Comparison of ENCODE assay signal across 13 cellular contexts in genomic region chr7:149692557-149692982, GRCh38.
DNase-seq lines count a peak whose midpoint lies in the region; ATAC-seq and TF ChIP-seq lines count a peak whose summit lies in the region.
"Had no signal": no experiment of that assay in that cellular context is flagged by ENCODE, and none has a peak within 500 bp of the region (broad histone marks: within the 10 kb centered on the region; RNA-seq: fewer than 3 reads in every experiment).

No MANE protein-coding gene starts in this region.

- H3K27me3 Mint-ChIP-seq in chondrocyte (ENCODE audit: low read depth): peaks cover 29% of the 10 kb centered on the region
- H3K27me3 Mint-ChIP-seq in stimulated activated naive CD8-positive, alpha-beta T cell treated with anti-CD3 and anti-CD28 coated beads, Interleukin-15, amount 100 ng/mL, for 72 hours: peaks cover 77% of the 10 kb centered on the region

- no peak overlapping the region for H3K4me2 ChIP-seq in MM.1S (ENCODE audit: low read depth, low read length)

- no peaks in the 10 kb centered on the region for H4K20me1 ChIP-seq in MM.1S (ENCODE audit: insufficient read depth, low read length)

- no peaks in the 10 kb centered on the region for H3K36me3 ChIP-seq in MM.1S (replicated peaks; ENCODE audit: insufficient read depth, low read length)
- H3K36me3 ChIP-seq: tibial artery had no signal

- DNase-seq in HuH-7 (ENCODE audit: low spot score) (peak; percentile 44), chondrocyte (ENCODE audit: low spot score) (no peak), iris pigment epithelial cell (ENCODE audit: low read depth) (peak; percentile 5), MM.1S (no peak)
- no peak for DNase-seq in stimulated activated naive CD8-positive, alpha-beta T cell treated with anti-CD3 and anti-CD28 coated beads, Interleukin-15, amount 100 ng/mL, for 72 hours
- DNase-seq: activated CD4-positive, alpha-beta memory T cell treated with anti-CD3 and anti-CD28 coated beads, Interleukin-2, amount 10 ng/mL, durations not matched to agents 7 days and 5 days; NCI-H1694 treated with DMSO at 0.1 percent for 48 hours; T-helper 1 cell; tibial artery had no signal

- no peaks in the 10 kb centered on the region for H3K9me3 ChIP-seq in MM.1S (replicated peaks; ENCODE audit: insufficient read depth, low read length)

- H3K9ac ChIP-seq in MM.1S (ENCODE audit: low read length): no peak overlapping the region

- no peaks in the 10 kb centered on the region for H3K79me2 ChIP-seq in MM.1S (ENCODE audit: low read length)

- H2AFZ ChIP-seq in MM.1S (ENCODE audit: low read length): no peak overlapping the region

- no peak overlapping the region for H3K27ac Mint-ChIP-seq in chondrocyte (ENCODE audit: unreplicated experiment)
- no peak overlapping the region for H3K27ac Mint-ChIP-seq in stimulated activated naive CD8-positive, alpha-beta T cell treated with anti-CD3 and anti-CD28 coated beads, Interleukin-15, amount 100 ng/mL, for 72 hours
- H3K27ac Mint-ChIP-seq: activated CD4-positive, alpha-beta memory T cell treated with anti-CD3 and anti-CD28 coated beads, Interleukin-2, amount 10 ng/mL, durations not matched to agents 7 days and 5 days; activated naive CD4-positive, alpha-beta T cell treated with anti-CD3 and anti-CD28 coated beads, Interleukin-2, amount 50 U/mL, for 72 hours had no signal

- TF ChIP-seq CTCF in chondrocyte (IDR thresholded peaks at IDR 0.05): no peak
- no peak for TF ChIP-seq CTCF in MM.1S (IDR thresholded peaks at IDR 0.05; ENCODE audit: low read length)

- H3K36me3 Mint-ChIP-seq in chondrocyte (ENCODE audit: low read depth): peaks cover 4% of the 10 kb centered on the region
- H3K36me3 Mint-ChIP-seq: activated naive CD4-positive, alpha-beta T cell treated with anti-CD3 and anti-CD28 coated beads, Interleukin-2, amount 50 U/mL, for 72 hours had no signal

- H3K4me1 Mint-ChIP-seq in chondrocyte (ENCODE audit: low read depth): peaks cover 10% of the 10 kb centered on the region
- peaks cover 11% of the 10 kb centered on the region for H3K4me1 Mint-ChIP-seq in stimulated activated naive CD8-positive, alpha-beta T cell treated with anti-CD3 and anti-CD28 coated beads, Interleukin-15, amount 100 ng/mL, for 72 hours
- H3K4me1 Mint-ChIP-seq: activated CD4-positive, alpha-beta memory T cell treated with anti-CD3 and anti-CD28 coated beads, Interleukin-2, amount 10 ng/mL, durations not matched to agents 7 days and 5 days had no signal

- H3K4me1 ChIP-seq in MM.1S (ENCODE audit: low read length): no peaks in the 10 kb centered on the region

- peaks cover 11% of the 10 kb centered on the region for H3K9me3 Mint-ChIP-seq in chondrocyte (ENCODE audit: low read depth)
- peaks cover 0 to 1% of the 10 kb centered on the region in 2 donors for H3K9me3 Mint-ChIP-seq in stimulated activated naive CD8-positive, alpha-beta T cell treated with anti-CD3 and anti-CD28 coated beads, Interleukin-15, amount 100 ng/mL, for 72 hours
- H3K9me3 Mint-ChIP-seq: activated naive CD4-positive, alpha-beta T cell treated with anti-CD3 and anti-CD28 coated beads, Interleukin-2, amount 50 U/mL, for 72 hours had no signal

- H3K27me3 ChIP-seq in MM.1S (replicated peaks; ENCODE audit: insufficient read depth, low read length): peaks cover 17% of the 10 kb centered on the region; the same call in 1 of the 2 replicates

- H3K4me3 Mint-ChIP-seq in chondrocyte (ENCODE audit: unreplicated experiment): peak overlapping the region; percentile 59
- H3K4me3 Mint-ChIP-seq in stimulated activated naive CD8-positive, alpha-beta T cell treated with anti-CD3 and anti-CD28 coated beads, Interleukin-15, amount 100 ng/mL, for 72 hours: peak overlapping the region; percentile 12 to 13
- H3K4me3 Mint-ChIP-seq: activated CD4-positive, alpha-beta memory T cell treated with anti-CD3 and anti-CD28 coated beads, Interleukin-2, amount 10 ng/mL, durations not matched to agents 7 days and 5 days had no signal

- no peak overlapping the region for H3K4me3 ChIP-seq in MM.1S (ENCODE audit: low read length)
- H3K4me3 ChIP-seq: GM12878, tibial artery had no signal

- H3F3A ChIP-seq in MM.1S (ENCODE audit: insufficient read depth, low read length): no peaks in the 10 kb centered on the region

- no peaks in the 10 kb centered on the region for H3K9me2 ChIP-seq in MM.1S (replicated peaks; ENCODE audit: insufficient read depth, low read length)

- H3K27ac ChIP-seq in MM.1S (ENCODE audit: low read length): no peak overlapping the region
- H3K27ac ChIP-seq: tibial artery had no signal

- ATAC-seq in stimulated activated naive CD8-positive, alpha-beta T cell treated with anti-CD3 and anti-CD28 coated beads, Interleukin-15, amount 100 ng/mL, for 72 hours: no peak
- ATAC-seq in HG03135 (IDR thresholded peaks at IDR 0.05; ENCODE audit: unreplicated experiment) (no peak), HG03442 (IDR thresholded peaks at IDR 0.05; ENCODE audit: unreplicated experiment) (no peak)
- ATAC-seq: activated naive CD4-positive, alpha-beta T cell treated with anti-CD3 and anti-CD28 coated beads, Interleukin-2, amount 50 U/mL, for 72 hours; GM12878 had no signal

Comparison
In these comparisons a context has a peak if more than half of its experiments do, and no peak if none do; other contexts are left out.
1. DNase-seq: peak in HuH-7 (single experiment) and iris pigment epithelial cell (single experiment); none in chondrocyte (single experiment), stimulated activated naive CD8-positive, alpha-beta T cell treated with anti-CD3 and anti-CD28 coated beads, Interleukin-15, amount 100 ng/mL, for 72 hours (0 of 2) and MM.1S (single experiment).